8 cellular contexts compared by ENCODE assay signal in genomic region chr14:23989734-23990445, GRCh38. TPM values are rescaled to one million over a fixed set of nuclear protein-coding genes. Genes with fewer than 3 reads are reported as not detected.
DNase-seq lines count a peak whose midpoint lies in the region; ATAC-seq, FAIRE-seq and TF ChIP-seq lines count a peak whose summit lies in the region.
"Not testable (repeated sequence)": the region's sequence is repeated elsewhere in the genome, so short reads cannot be mapped to it uniquely, and the experiment has no call there.

No MANE protein-coding gene starts in this region.

- peaks cover 33% of the 10 kb centered on the region for H3K4me1 Mint-ChIP-seq in activated CD4-positive, alpha-beta T cell treated with anti-CD3 and anti-CD28 coated beads, Interleukin-2, amount 10 ng/mL, durations not matched to agents 7 days and 5 days
- H3K4me1 Mint-ChIP-seq in MCF 10A (ENCODE audit: insufficient read depth, unreplicated experiment) = peaks cover 18% of the 10 kb centered on the region

- not testable (repeated sequence) for TF ChIP-seq POLR2A in A549 (IDR thresholded peaks at IDR 0.05; ENCODE audit: low read length)

- TF ChIP-seq CTCF in A549 (IDR thresholded peaks at IDR 0.05); MCF 10A (IDR thresholded peaks at IDR 0.05; ENCODE audit: unreplicated experiment): not testable (repeated sequence)

- BruUV-seq in MCF 10A (replicated peaks; lab: Mats Ljungman, UMichigan) = not testable (repeated sequence)

- not testable (repeated sequence) for FAIRE-seq in A549 (lab: Jason Lieb, UNC)

- intact Hi-C loops in MCF 10A (cut with micrococcal nuclease) = loop anchor here (5.0 kb wide), 1 partner anchor 47 kb away; no protein-coding TSS in a partner anchor

- H3K9me3 Mint-ChIP-seq in activated CD4-positive, alpha-beta T cell treated with anti-CD3 and anti-CD28 coated beads, Interleukin-2, amount 10 ng/mL, durations not matched to agents 7 days and 5 days; MCF 10A (ENCODE audit: unreplicated experiment): not testable (repeated sequence)

- TF ChIP-seq EP300 in A549 (IDR thresholded peaks at IDR 0.05) = not testable (repeated sequence)

- H3K27ac Mint-ChIP-seq in activated CD4-positive, alpha-beta T cell treated with anti-CD3 and anti-CD28 coated beads, Interleukin-2, amount 10 ng/mL, durations not matched to agents 7 days and 5 days = peak overlapping the region; percentile 93
- peak overlapping the region; percentile 71 for H3K27ac Mint-ChIP-seq in MCF 10A (ENCODE audit: low read depth, unreplicated experiment)

- H3K27me3 Mint-ChIP-seq in activated CD4-positive, alpha-beta T cell treated with anti-CD3 and anti-CD28 coated beads, Interleukin-2, amount 10 ng/mL, durations not matched to agents 7 days and 5 days; MCF 10A (ENCODE audit: insufficient read depth, unreplicated experiment): not testable (repeated sequence)

- TF ChIP-seq RAD21 in A549 (conservative IDR thresholded peaks at IDR 0.05 in 1 of 2, IDR thresholded peaks at IDR 0.05 in 1 of 2) = not testable (repeated sequence)

- H3K4me1 ChIP-seq in A549 = peaks cover 32% of the 10 kb centered on the region

- peak overlapping the region; percentile 93 for H3K4me2 ChIP-seq in A549

- not testable (repeated sequence) for DNase-seq in A549 (ENCODE audit: low read depth in 1 of 2, low spot score in 1 of 2); activated CD4-positive, alpha-beta T cell treated with anti-CD3 and anti-CD28 coated beads, Interleukin-2, amount 10 ng/mL, durations not matched to agents 7 days and 5 days; MCF 10A (ENCODE audit: unreplicated experiment)
- DNase-seq in NCI-H345 (lab: John Stamatoyannopoulos, UW) (peak; percentile 63), kidney tubule cell (ENCODE audit: low spot score) (peak; percentile 31), putamen (ENCODE audit: low spot score) (peak; percentile 47)

- POLR2A ChIA-PET in A549 (lab: Yijun Ruan, JAX); activated CD4-positive, alpha-beta T cell treated with anti-CD3 and anti-CD28 coated beads, Interleukin-2, amount 10 ng/mL, durations not matched to agents 7 days and 5 days (lab: Charles Lee): not testable (repeated sequence)
- POLR2A ChIA-PET in MCF 10A (lab: Yijun Ruan, JAX) = interaction anchor here (1.2 to 1.6 kb wide), 3 partner anchors 29 to 124 kb away, joined by 3 to 8 read pairs (median 5); partner anchors contain the start of genes DCAF11 and NRL

- CTCF ChIA-PET in A549 (lab: Yijun Ruan, JAX) (interaction anchor here (0.6 to 0.9 kb wide), 2 partner anchors 28 to 226 kb away, joined by 3 read pairs; no protein-coding TSS in a partner anchor), MCF 10A (lab: Yijun Ruan, JAX) (interaction anchor here (0.6 to 1.7 kb wide), 2 partner anchors 101 to 421 kb away, joined by 3 to 7 read pairs; no protein-coding TSS in a partner anchor)
- CTCF ChIA-PET in activated CD4-positive, alpha-beta T cell treated with anti-CD3 and anti-CD28 coated beads, Interleukin-2, amount 10 ng/mL, durations not matched to agents 7 days and 5 days (lab: Charles Lee) = interaction anchor here (0.8 to 1.1 kb wide), 2 partner anchors 45 to 99 kb away, joined by 3 to 5 read pairs; no protein-coding TSS in a partner anchor

- not testable (repeated sequence) for H3K9me3 ChIP-seq in A549

- not testable (repeated sequence) for ATAC-seq in A549
- ATAC-seq in HG02852 (IDR thresholded peaks at IDR 0.05; ENCODE audit: unreplicated experiment) = peak; percentile 49

- 89% methylated on average over 21 of the region's 21 CpGs for WGBS in A549 (ENCODE audit: missing lambda C conversion rate)

- H3K27ac ChIP-seq in A549 = peak overlapping the region in 1 of 2 experiments; percentile 71; a peak in 2 of 6 replicates

- H3K4me3 ChIP-seq in A549 = not testable (repeated sequence)
- peak overlapping the region; percentile 65; the same call in 1 of the 2 replicates for H3K4me3 ChIP-seq in GM08714 (ENCODE audit: low read length)

- peak overlapping the region; percentile 87 for H3K4me3 Mint-ChIP-seq in activated CD4-positive, alpha-beta T cell treated with anti-CD3 and anti-CD28 coated beads, Interleukin-2, amount 10 ng/mL, durations not matched to agents 7 days and 5 days
- H3K4me3 Mint-ChIP-seq in MCF 10A (ENCODE audit: unreplicated experiment) = peak overlapping the region; percentile 73

- H3K36me3 Mint-ChIP-seq in activated CD4-positive, alpha-beta T cell treated with anti-CD3 and anti-CD28 coated beads, Interleukin-2, amount 10 ng/mL, durations not matched to agents 7 days and 5 days (ENCODE audit: low read depth) = peaks cover 13% of the 10 kb centered on the region
- H3K36me3 Mint-ChIP-seq in MCF 10A (ENCODE audit: insufficient read depth, unreplicated experiment) = not testable (repeated sequence)

RNA-seq across cellular contexts. Expression of gene DHRS4L2, which starts 1.2 kb away (rescaled TPM):
- polyA plus RNA-seq in A549 (2011; rRNA removed) (18.8 and 23.4 TPM in 2 replicates), A549 (2017; fragmentation: RNase III; extraction: RNeasy Plus Mini Kit Qiagen cat#74134 plus additional on column Dnase treatment) (25.6 to 28.1 TPM (median 27.0 TPM) in 3 replicates)
- 29.7 and 29.8 TPM in 2 replicates for polyA plus RNA-seq in A549 (2012; cell fraction: cytosol; rRNA removed)
- polyA plus RNA-seq in A549 (2012; cell fraction: nucleus; rRNA removed) = 19.9 and 20.5 TPM in 2 replicates
- polyA minus RNA-seq in A549 (2011; rRNA and poly(A)+ RNA removed) = 19.1 and 19.4 TPM in 2 replicates
- 10 to 100 TPM; 22.5 to 24.8 TPM for total RNA-seq in activated CD4-positive, alpha-beta T cell treated with anti-CD3 and anti-CD28 coated beads, Interleukin-2, amount 10 ng/mL, durations not matched to agents 7 days and 5 days
- 18.1 and 20.8 TPM in 2 replicates for total RNA-seq in MCF 10A (2022)

RNA-seq across cellular contexts. Expression of gene DHRS4, which starts 36.3 kb away (rescaled TPM):
- polyA plus RNA-seq in A549 (2011; rRNA removed) = 26.5 and 28.5 TPM in 2 replicates
- 57.8 and 60.2 TPM in 2 replicates for polyA plus RNA-seq in A549 (2012; cell fraction: cytosol; rRNA removed)
- 39.2 and 41.7 TPM in 2 replicates for polyA plus RNA-seq in A549 (2012; cell fraction: nucleus; rRNA removed)
- polyA plus RNA-seq in A549 (2017; fragmentation: RNase III; extraction: RNeasy Plus Mini Kit Qiagen cat#74134 plus additional on column Dnase treatment) = 60.9 to 64.8 TPM (median 62.7 TPM) in 3 replicates
- polyA minus RNA-seq in A549 (2011; rRNA and poly(A)+ RNA removed) = 18.8 and 21.7 TPM in 2 replicates
- total RNA-seq in activated CD4-positive, alpha-beta T cell treated with anti-CD3 and anti-CD28 coated beads, Interleukin-2, amount 10 ng/mL, durations not matched to agents 7 days and 5 days = 10 to 100 TPM; 28.8 to 31.3 TPM
- total RNA-seq in MCF 10A (2022) = 28.4 and 32.5 TPM in 2 replicates
